25 cellular contexts compared by ENCODE assay signal in the genomic region with DNA sequence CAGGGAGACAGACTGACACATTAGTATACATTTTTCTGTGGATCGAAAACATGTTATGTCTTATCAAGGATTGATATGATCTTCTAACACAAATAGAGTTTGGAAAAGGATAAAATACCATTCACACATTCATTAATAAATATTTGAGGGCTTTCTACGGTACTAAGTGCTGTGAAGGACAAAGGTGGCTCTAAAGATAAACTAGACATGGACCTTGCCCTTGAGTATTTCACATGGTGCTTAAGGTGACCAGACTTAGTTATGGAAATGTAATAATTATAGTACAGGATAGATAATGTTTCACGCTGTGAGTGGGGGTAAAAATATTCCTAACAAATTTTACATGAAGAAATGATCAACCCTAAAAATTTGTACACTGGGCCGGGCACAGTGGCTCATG.
"Had no signal": no experiment of that assay in that cellular context is flagged by ENCODE, and none has a peak within 500 bp of the region (broad histone marks: within the 10 kb centered on the region; RNA-seq: fewer than 3 reads in every experiment).

No MANE protein-coding gene starts in this region.

- FAIRE-seq: astrocyte had no signal

- ATAC-seq: activated CD8-positive, alpha-beta T cell treated with anti-CD3 and anti-CD28 coated beads, Interleukin-2, amount 10 ng/mL, durations not matched to agents 7 days and 5 days; T-helper 17 cell; WTC11 had no signal

- H3K27me3 Mint-ChIP-seq: activated naive CD8-positive, alpha-beta T cell; T-helper 17 cell had no signal

- H3K27ac ChIP-seq: brain microvascular endothelial cell, cardiac muscle cell had no signal

- H3K27me3 ChIP-seq: brain microvascular endothelial cell, cardiac muscle cell, MG63 had no signal

- H3K9me3 ChIP-seq: MG63 had no signal

- H3K27ac Mint-ChIP-seq: activated CD8-positive, alpha-beta T cell treated with anti-CD3 and anti-CD28 coated beads, Interleukin-2, amount 10 ng/mL, durations not matched to agents 7 days and 5 days; activated naive CD8-positive, alpha-beta T cell; T-helper 17 cell; WTC11 had no signal

- H2AFZ ChIP-seq: PC-9 had no signal

- H3K36me3 ChIP-seq: brain microvascular endothelial cell, cardiac muscle cell, MG63 had no signal

- H3K36me3 Mint-ChIP-seq: activated naive CD8-positive, alpha-beta T cell had no signal

- H3K4me3 ChIP-seq: cardiac muscle cell, MG63 had no signal

- H3K4me3 Mint-ChIP-seq: activated CD8-positive, alpha-beta T cell treated with anti-CD3 and anti-CD28 coated beads, Interleukin-2, amount 10 ng/mL, durations not matched to agents 7 days and 5 days; activated naive CD8-positive, alpha-beta T cell; T-helper 17 cell; WTC11 had no signal

- DNase-seq: activated CD4-positive, alpha-beta T cell treated with anti-CD3 and anti-CD28 coated beads for 48 hours; activated CD4-positive, alpha-beta T cell treated with anti-CD3 and anti-CD28 coated beads, Interleukin-2, amount 50 U/mL, for 4 hours; activated CD4-positive, CD25-positive, alpha-beta regulatory T cell treated with anti-CD3 and anti-CD28 coated beads, Interleukin-2, amount 50 U/mL, for 72 hours; activated CD8-positive, alpha-beta memory T cell treated with anti-CD3 and anti-CD28 coated beads, Interleukin-2, amount 50 U/mL, for 48 hours; activated CD8-positive, alpha-beta T cell treated with anti-CD3 and anti-CD28 coated beads, Interleukin-2, amount 10 ng/mL, durations not matched to agents 7 days and 5 days; activated effector memory CD4-positive, alpha-beta T cell treated with Interleukin-2 at 50 U/mL for 16 hours; activated naive CD4-positive, alpha-beta T cell; activated T-cell treated with anti-CD3 and anti-CD28 coated beads, Interleukin-2, amount 50 U/mL, for 1 hour; amygdala; brain microvascular endothelial cell; MG63; MV-4-11; NCI-H1092 treated with DMSO at 0.1 percent for 48 hours; NCI-H1436 treated with DMSO at 0.1 percent for 48 hours; NCI-H187; NCI-H2081 treated with DMSO at 0.1 percent for 48 hours; NCI-H446; PC-9; SIG-M5; T-helper 17 cell; T-helper 9 cell had no signal
